ENCODE assay signal across 8 cellular contexts in genomic region chr11:64878223-64878493, GRCh38. TPM values are rescaled to one million over a fixed set of nuclear protein-coding genes. Genes with fewer than 3 reads are reported as not detected.
DNase-seq lines count a peak whose midpoint lies in the region; ATAC-seq, FAIRE-seq and TF ChIP-seq lines count a peak whose summit lies in the region.

No MANE protein-coding gene starts in this region.

- H2AFZ ChIP-seq in keratinocyte (ENCODE audit: control insufficient read depth, low read length) = peak overlapping the region; percentile 45

- DNase-seq in DMS53 (lab: John Stamatoyannopoulos, UW) (peak; percentile 86), keratinocyte (ENCODE audit: low read depth, low spot score) (no peak), substantia nigra (lab: John Stamatoyannopoulos, UW) (peak in 1 of 49 donors; percentile 82), SHP77 treated with DMSO at 0.1 percent for 48 hours (lab: John Stamatoyannopoulos, UW) (no peak), erythroblast (lab: John Stamatoyannopoulos, UW) (no peak), posterior vena cava (ENCODE audit: low spot score) (no peak)

- intact Hi-C loops in posterior vena cava (cut with DNase I) = no loop called here

- H3K27ac ChIP-seq in angular gyrus (ENCODE audit: low read depth, low read length) = peak overlapping the region; percentile 78
- H3K27ac ChIP-seq in keratinocyte (ENCODE audit: control insufficient read depth, insufficient read depth, low read length) = peak overlapping the region; percentile 70
- peak overlapping the region; percentile 94 for H3K27ac ChIP-seq in substantia nigra (ENCODE audit: low read depth, low read length, poor library complexity, severe bottlenecking)

- peaks cover 12 to 19% of the 10 kb centered on the region in 2 experiments for H3K36me3 ChIP-seq in keratinocyte (ENCODE audit: control insufficient read depth in 2 of 2, extremely low read depth in 1 of 2, insufficient read depth in 2 of 2, low read length in 2 of 2)

- peak; percentile 17 for ATAC-seq in HG03196 (IDR thresholded peaks at IDR 0.05; ENCODE audit: unreplicated experiment)

- H3K4me2 ChIP-seq in keratinocyte (ENCODE audit: control insufficient read depth, extremely low read depth, insufficient read depth, low read depth, low read length) = peak overlapping the region; percentile 91

- no peaks in the 10 kb centered on the region for H3K9me3 ChIP-seq in keratinocyte (ENCODE audit: control insufficient read depth, low read depth, low read length)

- H3K27me3 ChIP-seq in keratinocyte (ENCODE audit: control insufficient read depth, extremely low read depth, insufficient read depth, low read length) = no peaks in the 10 kb centered on the region

- TF ChIP-seq CTCF in keratinocyte (optimal IDR thresholded peaks at IDR 0.05 in 1 of 3, IDR thresholded peaks at IDR 0.05 in 1 of 3, conservative IDR thresholded peaks at IDR 0.05 in 1 of 3; ENCODE audit: extremely low read depth in 1 of 3, insufficient read depth in 2 of 3, low read length in 3 of 3) = no peak

- H3K9me1 ChIP-seq in keratinocyte (ENCODE audit: control insufficient read depth, extremely low read depth, insufficient read depth, low read length) = peaks cover 3% of the 10 kb centered on the region

- peaks cover 46% of the 10 kb centered on the region for H3K79me2 ChIP-seq in keratinocyte (ENCODE audit: control insufficient read depth, insufficient read depth, low read length)

- no peak for TF ChIP-seq POLR2A in erythroblast (IDR thresholded peaks at IDR 0.05; ENCODE audit: low read length)

- dilution Hi-C loops in keratinocyte (cut with MboI; ENCODE audit: extremely low pct_ligation_motif_present, low sequenced_read_pairs) = no loop called here

- H3K4me1 ChIP-seq in keratinocyte (ENCODE audit: control insufficient read depth, extremely low read depth, insufficient read depth, low read length) = peaks cover 37% of the 10 kb centered on the region

- no peak for FAIRE-seq in keratinocyte (lab: Jason Lieb, UNC)

- peak overlapping the region; percentile 88 for H3K9ac ChIP-seq in keratinocyte (ENCODE audit: control insufficient read depth, extremely low read depth, insufficient read depth, low read length)

- peak overlapping the region; percentile 59 to 85 (median 78) for H3K4me3 ChIP-seq in keratinocyte (ENCODE audit: control insufficient read depth in 2 of 3, extremely low read depth in 1 of 3, insufficient read depth in 2 of 3, low read depth in 1 of 3, low read length in 3 of 3)

- H4K20me1 ChIP-seq in keratinocyte (ENCODE audit: control insufficient read depth, extremely low read depth, insufficient read depth, low read length) = peaks cover 25% of the 10 kb centered on the region

RNA-seq across cellular contexts. Expression of gene EHD1, which starts 0.3 kb away (rescaled TPM):
- polyA plus RNA-seq in keratinocyte = 73.9 to 192 TPM (median 75.6 TPM) in 3 replicates
- 89.7 TPM for polyA plus RNA-seq in keratinocyte (2011; ENCODE audit: low read depth)
- 69.4 and 117 TPM in 2 replicates for polyA plus RNA-seq in keratinocyte (2011; cell fraction: cytosol; rRNA removed)
- 139 and 148 TPM in 2 replicates for polyA plus RNA-seq in keratinocyte (2011; cell fraction: nucleus; rRNA removed)
- 50.2 and 134 TPM in 2 replicates for polyA plus RNA-seq in keratinocyte (2012; ENCODE audit: low replicate concordance)
- 107 to 412 TPM (median 144 TPM) in 3 replicates for polyA minus RNA-seq in keratinocyte
- 120 TPM for polyA minus RNA-seq in keratinocyte (2011; cell fraction: cytosol; rRNA and poly(A)+ RNA removed)
- 91.0 and 135 TPM in 2 replicates for polyA minus RNA-seq in keratinocyte (2011; cell fraction: nucleus; rRNA and poly(A)+ RNA removed)
- 100 to 1,000 TPM; 135 to 164 TPM for total RNA-seq in posterior vena cava

RNA-seq across cellular contexts. Expression of gene CDC42BPG, which starts 33.7 kb away (rescaled TPM):
- polyA plus RNA-seq in keratinocyte = 2.2 to 4.0 TPM (median 2.5 TPM) in 3 replicates
- polyA plus RNA-seq in keratinocyte (2011; ENCODE audit: low read depth) = 2.5 TPM
- polyA plus RNA-seq in keratinocyte (2011; cell fraction: cytosol; rRNA removed) = 1.4 and 3.5 TPM in 2 replicates
- 9.9 and 12.9 TPM in 2 replicates for polyA plus RNA-seq in keratinocyte (2011; cell fraction: nucleus; rRNA removed)
- polyA plus RNA-seq in keratinocyte (2012; ENCODE audit: low replicate concordance) = 6.3 and 7.4 TPM in 2 replicates
- polyA minus RNA-seq in keratinocyte = 3.6 to 9.7 TPM (median 5.5 TPM) in 3 replicates
- polyA minus RNA-seq in keratinocyte (2011; cell fraction: cytosol; rRNA and poly(A)+ RNA removed) = 4.6 TPM
- polyA minus RNA-seq in keratinocyte (2011; cell fraction: nucleus; rRNA and poly(A)+ RNA removed) = 11.5 and 16.9 TPM in 2 replicates
- under 1 TPM; 0.37 to 0.38 TPM for total RNA-seq in posterior vena cava

RNA-seq across cellular contexts. Expression of gene ATG2A, which starts 38.9 kb away (rescaled TPM):
- polyA plus RNA-seq in keratinocyte = 2.4 to 5.7 TPM (median 4.5 TPM) in 3 replicates
- polyA plus RNA-seq in keratinocyte (2011; ENCODE audit: low read depth) = 8.6 TPM
- polyA plus RNA-seq in keratinocyte (2011; cell fraction: cytosol; rRNA removed) = 3.0 and 6.4 TPM in 2 replicates
- 15.8 and 21.8 TPM in 2 replicates for polyA plus RNA-seq in keratinocyte (2011; cell fraction: nucleus; rRNA removed)
- polyA plus RNA-seq in keratinocyte (2012; ENCODE audit: low replicate concordance) = 13.5 and 26.7 TPM in 2 replicates
- polyA minus RNA-seq in keratinocyte = 7.6 to 19.2 TPM (median 9.6 TPM) in 3 replicates
- 27.4 TPM for polyA minus RNA-seq in keratinocyte (2011; cell fraction: cytosol; rRNA and poly(A)+ RNA removed)
- polyA minus RNA-seq in keratinocyte (2011; cell fraction: nucleus; rRNA and poly(A)+ RNA removed) = 18.6 and 21.2 TPM in 2 replicates
- 10 to 100 TPM; 12.3 to 14.9 TPM for total RNA-seq in posterior vena cava

RNA-seq across cellular contexts. Expression of gene PPP2R5B, which starts 46.3 kb away (rescaled TPM):
- 13.7 to 20.6 TPM (median 16.4 TPM) in 3 replicates for polyA plus RNA-seq in keratinocyte
- polyA plus RNA-seq in keratinocyte (2011; ENCODE audit: low read depth) = 7.8 TPM
- 16.3 and 20.1 TPM in 2 replicates for polyA plus RNA-seq in keratinocyte (2011; cell fraction: cytosol; rRNA removed)
- polyA plus RNA-seq in keratinocyte (2011; cell fraction: nucleus; rRNA removed) = 38.1 and 45.2 TPM in 2 replicates
- 14.8 and 20.4 TPM in 2 replicates for polyA plus RNA-seq in keratinocyte (2012; ENCODE audit: low replicate concordance)
- polyA minus RNA-seq in keratinocyte = 11.6 to 19.6 TPM (median 15.0 TPM) in 3 replicates
- polyA minus RNA-seq in keratinocyte (2011; cell fraction: cytosol; rRNA and poly(A)+ RNA removed) = 12.9 TPM
- polyA minus RNA-seq in keratinocyte (2011; cell fraction: nucleus; rRNA and poly(A)+ RNA removed) = 9.4 and 19.5 TPM in 2 replicates
- total RNA-seq in posterior vena cava = 10 to 100 TPM; 17.5 to 30.7 TPM

RNA-seq across cellular contexts. Expression of gene GPHA2, which starts 57.5 kb away (rescaled TPM):
- polyA plus RNA-seq in keratinocyte = 0.08 TPM in 1 of 3 replicates, not detected in the others
- polyA plus RNA-seq in keratinocyte (2011; ENCODE audit: low read depth) = not detected
- 0.16 and 0.34 TPM in 2 replicates for polyA plus RNA-seq in keratinocyte (2011; cell fraction: cytosol; rRNA removed)
- polyA plus RNA-seq in keratinocyte (2011; cell fraction: nucleus; rRNA removed) = not detected in 2 replicates
- 0.22 TPM in 1 of 2 replicates, not detected in the other for polyA plus RNA-seq in keratinocyte (2012; ENCODE audit: low replicate concordance)
- not detected in 3 replicates for polyA minus RNA-seq in keratinocyte
- polyA minus RNA-seq in keratinocyte (2011; cell fraction: cytosol; rRNA and poly(A)+ RNA removed) = not detected
- polyA minus RNA-seq in keratinocyte (2011; cell fraction: nucleus; rRNA and poly(A)+ RNA removed) = not detected in 2 replicates
- total RNA-seq in posterior vena cava = not detected
